In genomic region chr3:190721330-190721729, GRCh38 we compare ENCODE assay signal across 12 cellular contexts.
DNase-seq lines count a peak whose midpoint lies in the region; ATAC-seq and TF ChIP-seq lines count a peak whose summit lies in the region.
"Had no signal": no experiment of that assay in that cellular context is flagged by ENCODE, and none has a peak within 500 bp of the region (broad histone marks: within the 10 kb centered on the region; RNA-seq: fewer than 3 reads in every experiment).

No MANE protein-coding gene starts in this region.

- H3K4me2 ChIP-seq in mesendoderm (ENCODE audit: low read length): no peak overlapping the region

- H3K79me1 ChIP-seq in mesendoderm (ENCODE audit: low read length): no peaks in the 10 kb centered on the region

- H3K18ac ChIP-seq in mesendoderm (ENCODE audit: low read length): no peak overlapping the region

- H4K5ac ChIP-seq in mesendoderm (ENCODE audit: low read length): no peak overlapping the region

- H3K36me3 ChIP-seq in Peyer's patch (no peaks in the 10 kb centered on the region), mesendoderm (ENCODE audit: control insufficient read depth, insufficient read depth, low read length) (no peaks in the 10 kb centered on the region)
- H3K36me3 ChIP-seq: brain microvascular endothelial cell, tibial artery had no signal

- no CpG with 5 or more reads among the region's 5 CpGs for WGBS in mesendoderm (ENCODE audit: extremely low coverage, insufficient coverage, low lambda C conversion rate)

- ATAC-seq in GM19452 (IDR thresholded peaks at IDR 0.05; ENCODE audit: unreplicated experiment) (peak; percentile 86), HG03060 (IDR thresholded peaks at IDR 0.05; ENCODE audit: low read depth, unreplicated experiment) (peak; percentile 98), left ventricle myocardium superior (no peak)

- no peak overlapping the region for H3K4me3 ChIP-seq in Peyer's patch
- H3K4me3 ChIP-seq in mesendoderm (ENCODE audit: low read length): no peak overlapping the region
- H3K4me3 ChIP-seq: tibial artery had no signal

- H3K56ac ChIP-seq in mesendoderm (ENCODE audit: low read length): no peak overlapping the region

- H3K23ac ChIP-seq in mesendoderm (ENCODE audit: low read length): no peak overlapping the region

- no peak overlapping the region for H2AK5ac ChIP-seq in mesendoderm (ENCODE audit: low read length)

- no peak for TF ChIP-seq CTCF in Peyer's patch (IDR thresholded peaks at IDR 0.05)

- no peak overlapping the region for H3K9ac ChIP-seq in mesendoderm (ENCODE audit: low read length)

- no peak overlapping the region for H2BK5ac ChIP-seq in mesendoderm (ENCODE audit: low read length)

- DNase-seq in DMS53 treated with DMSO at 0.1 percent for 48 hours (lab: John Stamatoyannopoulos, UW; ENCODE audit: unreplicated experiment) (peak; percentile 94), NCI-H510A (lab: John Stamatoyannopoulos, UW) (peak; percentile 80), Peyer's patch (no peak), mesendoderm (no peak), GM03348 (ENCODE audit: low spot score) (no peak), left ventricle myocardium superior (no peak)
- DNase-seq: activated CD4-positive, alpha-beta T cell treated with anti-CD3 and anti-CD28 coated beads, Interleukin-2, amount 50 U/mL, for 48 hours; brain microvascular endothelial cell; KBM-7; tibial artery had no signal

- H3K4ac ChIP-seq in mesendoderm (ENCODE audit: low read depth, low read length): no peak overlapping the region

- H3K79me2 ChIP-seq in mesendoderm (ENCODE audit: control insufficient read depth, insufficient read depth, low read length): no peaks in the 10 kb centered on the region

- no peaks in the 10 kb centered on the region for H3K27me3 ChIP-seq in Peyer's patch
- H3K27me3 ChIP-seq in mesendoderm (ENCODE audit: insufficient read depth, low read length, poor library complexity): no peaks in the 10 kb centered on the region
- H3K27me3 ChIP-seq: brain microvascular endothelial cell, tibial artery had no signal

- intact Hi-C loops in left ventricle myocardium superior (cut with micrococcal nuclease): loop anchor here (5.0 kb wide), 1 partner anchor 161 kb away; no protein-coding TSS in a partner anchor

- no peak for TF ChIP-seq POLR2A in Peyer's patch (IDR thresholded peaks at IDR 0.05)

- H2BK15ac ChIP-seq in mesendoderm (replicated peaks; ENCODE audit: low read depth): no peak overlapping the region

- H4K8ac ChIP-seq in mesendoderm (ENCODE audit: low read depth, low read length): no peak overlapping the region

- no peak overlapping the region for H3K27ac ChIP-seq in Peyer's patch
- H3K27ac ChIP-seq in mesendoderm (ENCODE audit: low read depth, low read length): no peak overlapping the region
- H3K27ac ChIP-seq: brain microvascular endothelial cell, tibial artery had no signal

- no peaks in the 10 kb centered on the region for H3K9me3 ChIP-seq in Peyer's patch
- H3K9me3 ChIP-seq: tibial artery had no signal

- H3K4me1 ChIP-seq in Peyer's patch (no peaks in the 10 kb centered on the region), mesendoderm (ENCODE audit: control insufficient read depth, low read depth, low read length) (no peaks in the 10 kb centered on the region)

- no peak overlapping the region for H2BK120ac ChIP-seq in mesendoderm (ENCODE audit: low read depth, low read length)

Comparison
In these comparisons a context has a peak if more than half of its experiments do, and no peak if none do; other contexts are left out.
1. DNase-seq: peak in DMS53 treated with DMSO at 0.1 percent for 48 hours (single experiment) and NCI-H510A (single experiment); none in Peyer's patch (0 of 3), mesendoderm (single experiment), GM03348 (single experiment) and left ventricle myocardium superior (single experiment).